26 cellular contexts compared by ENCODE assay signal in the genomic region with DNA sequence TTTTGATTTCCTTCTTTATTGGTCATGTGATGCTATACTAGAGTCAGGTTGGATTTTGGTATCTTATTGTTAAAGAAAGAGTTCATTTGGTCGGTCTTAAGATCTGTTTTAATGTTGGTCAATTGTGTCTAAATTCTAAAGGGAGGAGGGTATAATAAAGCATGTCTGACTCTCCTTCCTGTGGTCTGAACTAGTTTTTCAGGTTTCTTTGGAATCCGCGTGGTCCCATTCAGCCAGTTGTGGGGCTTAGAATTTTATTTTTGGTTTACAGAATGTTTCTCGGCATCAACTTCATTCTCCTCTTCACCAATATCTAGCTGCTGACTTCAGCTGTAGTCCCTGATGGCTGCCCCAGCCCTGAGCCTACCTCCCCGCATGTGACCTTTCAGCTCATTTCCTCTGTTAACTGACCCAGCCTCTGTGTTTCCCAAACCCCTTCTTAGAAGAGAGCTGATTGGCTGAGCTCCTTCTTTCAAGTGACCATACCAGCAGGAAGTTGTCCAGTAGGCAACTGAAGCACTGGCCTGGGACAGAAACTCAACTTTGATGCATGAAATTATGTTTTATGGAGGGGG. TPM values are rescaled to one million over a fixed set of nuclear protein-coding genes. Genes with fewer than 3 reads are reported as not detected.
"Had no signal": no experiment of that assay in that cellular context is flagged by ENCODE, and none has a peak within 500 bp of the region (broad histone marks: within the 10 kb centered on the region; RNA-seq: fewer than 3 reads in every experiment).

No MANE protein-coding gene starts in this region.

- H3K36me3 ChIP-seq: brain microvascular endothelial cell, upper lobe of right lung had no signal

- ATAC-seq: left lobe of liver; psoas muscle; right cardiac atrium; stimulated activated memory B cell treated with anti-CD40 and anti-IgM and Interleukin-4, amounts not matched to agents 10 μg/mL and 1 μg/mL and 100 μg/mL, for 72 hours; upper lobe of right lung had no signal

- H3K4me3 ChIP-seq: coronary artery, lung, psoas muscle, skin epidermis, testis, upper lobe of right lung had no signal

- DNase-seq: activated CD4-positive, alpha-beta T cell treated with anti-CD3 and anti-CD28 coated beads, Interleukin-2, amount 10 ng/mL, durations not matched to agents 7 days and 5 days; activated CD4-positive, CD25-positive, alpha-beta regulatory T cell; activated CD8-positive, alpha-beta memory T cell treated with anti-CD3 and anti-CD28 coated beads, Interleukin-2, amount 50 U/mL, for 4 hours; activated effector memory CD4-positive, alpha-beta T cell treated with anti-CD3 and anti-CD28 coated beads, Interleukin-2, amount 50 U/mL, for 16 hours; activated naive CD4-positive, alpha-beta T cell treated with anti-CD3 and anti-CD28 coated beads, Interleukin-2, amount 50 U/mL, for 16 hours; activated T-cell treated with anti-CD3 and anti-CD28 coated beads, Interleukin-2, amount 50 U/mL, for 48 hours; aorta; brain microvascular endothelial cell; erythroblast; foreskin melanocyte; glutamatergic neuron; hippocampal formation; midbrain; psoas muscle; right cardiac atrium; stimulated activated CD4-positive, alpha-beta T cell treated with anti-CD3 and anti-CD28 coated beads, Interleukin-4, amount 100 ng/mL, for 24 hours; T-helper 9 cell; testis; upper lobe of right lung had no signal

- H3K9me3 ChIP-seq: psoas muscle, testis, upper lobe of right lung had no signal

- H3K27ac ChIP-seq: brain microvascular endothelial cell, coronary artery, psoas muscle, skin epidermis, testis, upper lobe of right lung had no signal

- H3K4me1 ChIP-seq: testis, upper lobe of right lung had no signal

- H3K27me3 ChIP-seq: brain microvascular endothelial cell, testis, upper lobe of right lung had no signal

RNA-seq across cellular contexts. Expression of gene MYOC, which starts 8.7 kb away (rescaled TPM):
- total RNA-seq: activated CD4-positive, alpha-beta T cell treated with anti-CD3 and anti-CD28 coated beads, Interleukin-2, amount 10 ng/mL, durations not matched to agents 7 days and 5 days; left lobe of liver; osteocyte had no signal
- polyA plus RNA-seq: keratinocyte had no signal

RNA-seq across cellular contexts. Expression of gene MYOCOS, which starts 39.1 kb away (rescaled TPM):
- total RNA-seq: aorta, left lobe of liver, lung, osteocyte, right cardiac atrium, upper lobe of right lung had no signal
- polyA plus RNA-seq: aorta, lung, psoas muscle had no signal
